ENCODE assay signal across 16 cellular contexts in genomic region chr1:167198518-167199133, GRCh38. TPM values are rescaled to one million over a fixed set of nuclear protein-coding genes. Genes with fewer than 3 reads are reported as not detected.
DNase-seq lines count a peak whose midpoint lies in the region; ATAC-seq and TF ChIP-seq lines count a peak whose summit lies in the region.
"Had no signal": no experiment of that assay in that cellular context is flagged by ENCODE, and none has a peak within 500 bp of the region (broad histone marks: within the 10 kb centered on the region; RNA-seq: fewer than 3 reads in every experiment).

No MANE protein-coding gene starts in this region.

- no peak overlapping the region for H2AFZ ChIP-seq in hepatocyte

- H3K36me3 ChIP-seq in hepatocyte (replicated peaks; ENCODE audit: insufficient read depth, low read depth): no peaks in the 10 kb centered on the region
- H3K36me3 ChIP-seq: right lobe of liver, vagina had no signal

- H3K4me1 ChIP-seq in hepatocyte (ENCODE audit: insufficient read depth): peaks cover 3% of the 10 kb centered on the region
- H3K4me1 ChIP-seq: body of pancreas, right lobe of liver, vagina had no signal

- intact Hi-C loops in Right ventricle myocardium superior (cut with DNase I) (no loop called here), cardiac septum (cut with DNase I) (no loop called here)

- DNase-seq in Right ventricle myocardium superior (no peak), cardiac septum (ENCODE audit: low spot score) (no peak), NCI-H748 treated with DMSO at 0.1 percent for 48 hours (lab: John Stamatoyannopoulos, UW) (peak; percentile 86), hepatocyte (ENCODE audit: low spot score) (no peak), SW480 (ENCODE audit: low spot score) (no peak), coronary artery (ENCODE audit: low spot score) (no peak)
- DNase-seq: activated CD4-positive, alpha-beta T cell treated with anti-CD3 and anti-CD28 coated beads, Interleukin-2, amount 10 ng/mL, durations not matched to agents 7 days and 5 days; body of pancreas; dermis blood vessel endothelial cell; immature natural killer cell; MV-4-11; right lobe of liver had no signal

- H3K27ac ChIP-seq in hepatocyte (peak overlapping the region; percentile 9), coronary artery (no peak overlapping the region)
- H3K27ac ChIP-seq: body of pancreas, right lobe of liver, vagina had no signal

- no peaks in the 10 kb centered on the region for H3K9me3 ChIP-seq in hepatocyte (ENCODE audit: low read depth)
- H3K9me3 ChIP-seq: body of pancreas, right lobe of liver, vagina had no signal

- ATAC-seq in Right ventricle myocardium superior (ENCODE audit: poor library complexity) (peak; percentile 75), HG03378 (IDR thresholded peaks at IDR 0.05; ENCODE audit: unreplicated experiment) (no peak), GM18498 (IDR thresholded peaks at IDR 0.05; ENCODE audit: unreplicated experiment) (no peak)
- ATAC-seq: body of pancreas, Panc1, right lobe of liver had no signal

- no peaks in the 10 kb centered on the region for H4K20me1 ChIP-seq in hepatocyte (ENCODE audit: insufficient read depth, poor library complexity, severe bottlenecking)

- no peaks in the 10 kb centered on the region for H3K27me3 ChIP-seq in hepatocyte
- H3K27me3 ChIP-seq: body of pancreas, right lobe of liver, vagina had no signal

- H3K4me3 ChIP-seq in hepatocyte (no peak overlapping the region), coronary artery (no peak overlapping the region)
- H3K4me3 ChIP-seq: body of pancreas, right lobe of liver, vagina had no signal

- H3K79me2 ChIP-seq in hepatocyte: no peaks in the 10 kb centered on the region

- TF ChIP-seq CTCF in hepatocyte (IDR thresholded peaks at IDR 0.05; ENCODE audit: poor library complexity): no peak
- TF ChIP-seq CTCF in coronary artery (IDR thresholded peaks at IDR 0.05): no peak

- peaks cover 3% of the 10 kb centered on the region for H3K9me2 ChIP-seq in hepatocyte (replicated peaks; ENCODE audit: insufficient read depth)

- H3K4me2 ChIP-seq in hepatocyte: no peak overlapping the region

- WGBS in hepatocyte (ENCODE audit: low lambda C conversion rate, missing lambda C conversion rate): 41% methylated on average over 5 of the region's 5 CpGs

RNA-seq across cellular contexts. Expression of gene POU2F1, which starts 22.1 kb away (rescaled TPM):
- 7.4 TPM for total RNA-seq in Right ventricle myocardium superior
- 9.9 TPM for total RNA-seq in cardiac septum
- total RNA-seq in hepatocyte: 11.9 and 14.5 TPM in 2 replicates
- 11.9 and 12.1 TPM in 2 replicates for polyA plus RNA-seq in hepatocyte
